Comparison of ENCODE assay signal across 8 cellular contexts in genomic region chr2:55232084-55232862, GRCh38. TPM values are rescaled to one million over a fixed set of nuclear protein-coding genes. Genes with fewer than 3 reads are reported as not detected.
A peak's percentile ranks its signal among the peaks of the same experiment; 100 is the strongest.
DNase-seq lines count a peak whose midpoint lies in the region; ATAC-seq and TF ChIP-seq lines count a peak whose summit lies in the region.

Gene CLHC1 (minus strand): TSS chr2:55232293. CDS start chr2:55222411, 9,882 bp downstream.
Gene RPS27A (plus strand): TSS chr2:55232688. CDS start chr2:55232825, 137 bp downstream.

- peak; percentile 97 for DNase-seq in NCI-H1092 treated with DMSO at 0.1 percent for 48 hours (lab: John Stamatoyannopoulos, UW)
- DNase-seq in SKM-1 (lab: John Stamatoyannopoulos, UW; ENCODE audit: unreplicated experiment) = peak; percentile 96
- DNase-seq in Right ventricle myocardium inferior (ENCODE audit: missing footprints) = peak; percentile 92
- DNase-seq in ovary = peak; percentile 90 to 95 (median 93)
- peak; percentile 90 to 92 for DNase-seq in thyroid gland

- H3K9me3 ChIP-seq in ovary (no peaks in the 10 kb centered on the region), thyroid gland (no peaks in the 10 kb centered on the region)

- H3K27ac ChIP-seq in ovary (peak within 1 kb of the TSS; percentile 26 to 91), thyroid gland (peak within 1 kb of the TSS; percentile 84 to 95 (median 88))

- H3K4me3 Mint-ChIP-seq in activated naive CD8-positive, alpha-beta T cell = peak within 1 kb of the TSS; percentile 97

- H3K4me1 Mint-ChIP-seq in activated naive CD8-positive, alpha-beta T cell (ENCODE audit: low read depth) = peaks cover 61% of the 10 kb centered on the region

- TF ChIP-seq EP300 in ovary (IDR thresholded peaks at IDR 0.05) = peak; percentile 74

- intact Hi-C loops in Right ventricle myocardium inferior (cut with DNase I) = loop anchor here (5.0 kb wide), 1 partner anchor 35 kb away; the partner anchor contains the start of gene MTIF2
- intact Hi-C loops in ovary (cut with DNase I) = no loop called here
- intact Hi-C loops in thyroid gland (cut with DNase I) = no loop called here

- ATAC-seq in HG02610 (IDR thresholded peaks at IDR 0.05; ENCODE audit: unreplicated experiment) (peak; percentile 91), Right ventricle myocardium inferior (peak; percentile 97)

- TF ChIP-seq POLR2A in ovary (IDR thresholded peaks at IDR 0.05) = peak; percentile 84
- TF ChIP-seq POLR2A in thyroid gland (IDR thresholded peaks at IDR 0.05) = peak; percentile 50 to 92

- peak within 1 kb of the TSS; percentile 96 for H3K27ac Mint-ChIP-seq in activated naive CD8-positive, alpha-beta T cell

- H3K36me3 Mint-ChIP-seq in activated naive CD8-positive, alpha-beta T cell = peaks cover 38% of the 10 kb centered on the region

- no peaks in the 10 kb centered on the region for H3K36me3 ChIP-seq in ovary
- peaks cover 17 to 27% of the 10 kb centered on the region in 2 donors for H3K36me3 ChIP-seq in thyroid gland

- H3K9me3 Mint-ChIP-seq in activated naive CD8-positive, alpha-beta T cell (ENCODE audit: low read depth) = peaks cover 7% of the 10 kb centered on the region

- H3K4me1 ChIP-seq in ovary (ENCODE audit: insufficient read depth) = peaks cover 8% of the 10 kb centered on the region
- H3K4me1 ChIP-seq in thyroid gland = peaks cover 19 to 25% of the 10 kb centered on the region in 2 donors

- peak within 1 kb of the TSS; percentile 74 for H3K4me3 ChIP-seq in GM08714 (ENCODE audit: low read length)
- H3K4me3 ChIP-seq in ovary = peak within 1 kb of the TSS; percentile 87
- H3K4me3 ChIP-seq in thyroid gland (replicated peaks in 1 of 3) = peak within 1 kb of the TSS; percentile 75 to 100 (median 94)

- WGBS in ovary, 3 donors = 0% methylated on average over 37 of the region's 37 CpGs
- 0 to 1% methylated on average over 37 of the region's 37 CpGs for WGBS in thyroid gland, 2 donors

- no peaks in the 10 kb centered on the region for H3K27me3 Mint-ChIP-seq in activated naive CD8-positive, alpha-beta T cell

- H3K27me3 ChIP-seq in ovary (no peaks in the 10 kb centered on the region), thyroid gland (no peaks in the 10 kb centered on the region)

- TF ChIP-seq CTCF in ovary (IDR thresholded peaks at IDR 0.05) (peak in 2 of 3 donors; percentile 22 to 31), thyroid gland (IDR thresholded peaks at IDR 0.05) (peak in 1 of 6 experiments; percentile 10)

RNA-seq across cellular contexts. Expression of gene CLHC1, which starts in this region (rescaled TPM):
- 6.7 TPM for total RNA-seq in Right ventricle myocardium inferior
- total RNA-seq in ovary = 10 to 100 TPM; 11.3 to 21.3 (median 15.6) TPM
- 1 to 10 TPM; 5.6 to 7.8 TPM for polyA plus RNA-seq in ovary
- total RNA-seq in thyroid gland = 10 to 100 TPM; 22.7 to 32.1 (median 27.1) TPM

RNA-seq across cellular contexts. Expression of gene RPS27A, which starts in this region (rescaled TPM):
- total RNA-seq in Right ventricle myocardium inferior (472 TPM), ovary (1,000 to 10,000 TPM; 1,558 to 6,047 (median 2,035) TPM), thyroid gland (1,000 to 10,000 TPM in 2 of 4 donors, 100 to 1,000 TPM in 2; 529 to 1,905 (median 1,352) TPM)
- 1,000 to 10,000 TPM; 1,925 to 4,758 TPM for polyA plus RNA-seq in ovary

Comparison
In these comparisons a context has a peak if more than half of its experiments do, and no peak if none do; other contexts are left out.
1. Peak in every context shown above with its lines: DNase-seq, ATAC-seq, H3K4me3 ChIP-seq and H3K27ac ChIP-seq.